21 cellular contexts compared by ENCODE assay signal in genomic region chr5:174490717-174491116, GRCh38.
"Had no signal": no experiment of that assay in that cellular context is flagged by ENCODE, and none has a peak within 500 bp of the region (broad histone marks: within the 10 kb centered on the region; RNA-seq: fewer than 3 reads in every experiment).

No MANE protein-coding gene starts in this region.

- H3K36me3 Mint-ChIP-seq: naive thymus-derived CD8-positive, alpha-beta T cell; stimulated activated memory B cell treated with anti-CD40 and anti-IgM and Interleukin-4, amounts not matched to agents 10 μg/mL and 1 μg/mL and 100 μg/mL, for 72 hours had no signal

- ATAC-seq: effector memory CD8-positive, alpha-beta T cell; gastrocnemius medialis; left lobe of liver; mucosa of descending colon; naive thymus-derived CD8-positive, alpha-beta T cell; sciatic nerve; stimulated activated memory B cell treated with anti-CD40 and anti-IgM and Interleukin-4, amounts not matched to agents 10 μg/mL and 1 μg/mL and 100 μg/mL, for 72 hours had no signal

- H3K4me1 Mint-ChIP-seq: naive thymus-derived CD8-positive, alpha-beta T cell; stimulated activated memory B cell treated with anti-CD40 and anti-IgM and Interleukin-4, amounts not matched to agents 10 μg/mL and 1 μg/mL and 100 μg/mL, for 72 hours had no signal

- DNase-seq: effector memory CD8-positive, alpha-beta T cell; gastrocnemius medialis; glutamatergic neuron; islet precursor cell; mammary epithelial cell; mucosa of descending colon; naive thymus-derived CD8-positive, alpha-beta T cell; posterior cingulate gyrus; spleen; stimulated activated CD4-positive, alpha-beta T cell treated with anti-CD3 and anti-CD28 coated beads, Interleukin-15, amount 100 ng/mL, for 24 hours; stimulated activated CD4-positive, alpha-beta T cell treated with anti-CD3 and anti-CD28 coated beads, Interleukin-1b, Interleukin-23, amount 100 ng/mL, for 48 hours; stimulated activated CD4-positive, alpha-beta T cell treated with anti-CD3 and anti-CD28 coated beads, Interleukin-4, amount 100 ng/mL, for 24 hours; tibial artery; upper lobe of left lung; uterus had no signal

- H3K27me3 ChIP-seq: gastrocnemius medialis, spleen, tibial artery, upper lobe of left lung, uterus had no signal

- H3K4me3 ChIP-seq: esophagus muscularis mucosa, gastrocnemius medialis, mucosa of descending colon, spleen, tibial artery, upper lobe of left lung, uterus had no signal

- H3K9me3 Mint-ChIP-seq: stimulated activated naive CD8-positive, alpha-beta T cell treated with anti-CD3 and anti-CD28 coated beads, Interleukin-15, Interleukin-2, amounts not matched to agents 100 ng/mL and 50 ng/mL, for 24 hours had no signal

- H3K27ac ChIP-seq: epithelial cell of prostate, esophagus muscularis mucosa, gastrocnemius medialis, spleen, tibial artery, upper lobe of left lung, uterus had no signal

- H3K27ac Mint-ChIP-seq: effector memory CD8-positive, alpha-beta T cell; naive thymus-derived CD8-positive, alpha-beta T cell; stimulated activated memory B cell treated with anti-CD40 and anti-IgM and Interleukin-4, amounts not matched to agents 10 μg/mL and 1 μg/mL and 100 μg/mL, for 72 hours; stimulated activated naive CD8-positive, alpha-beta T cell treated with anti-CD3 and anti-CD28 coated beads, Interleukin-15, Interleukin-2, amounts not matched to agents 100 ng/mL and 50 ng/mL, for 24 hours had no signal

- H3K27me3 Mint-ChIP-seq: effector memory CD8-positive, alpha-beta T cell; stimulated activated memory B cell treated with anti-CD40 and anti-IgM and Interleukin-4, amounts not matched to agents 10 μg/mL and 1 μg/mL and 100 μg/mL, for 72 hours had no signal

- H3K4me3 Mint-ChIP-seq: effector memory CD8-positive, alpha-beta T cell; naive thymus-derived CD8-positive, alpha-beta T cell; stimulated activated memory B cell treated with anti-CD40 and anti-IgM and Interleukin-4, amounts not matched to agents 10 μg/mL and 1 μg/mL and 100 μg/mL, for 72 hours; stimulated activated naive CD8-positive, alpha-beta T cell treated with anti-CD3 and anti-CD28 coated beads, Interleukin-15, Interleukin-2, amounts not matched to agents 100 ng/mL and 50 ng/mL, for 24 hours had no signal
